In the genomic region with DNA sequence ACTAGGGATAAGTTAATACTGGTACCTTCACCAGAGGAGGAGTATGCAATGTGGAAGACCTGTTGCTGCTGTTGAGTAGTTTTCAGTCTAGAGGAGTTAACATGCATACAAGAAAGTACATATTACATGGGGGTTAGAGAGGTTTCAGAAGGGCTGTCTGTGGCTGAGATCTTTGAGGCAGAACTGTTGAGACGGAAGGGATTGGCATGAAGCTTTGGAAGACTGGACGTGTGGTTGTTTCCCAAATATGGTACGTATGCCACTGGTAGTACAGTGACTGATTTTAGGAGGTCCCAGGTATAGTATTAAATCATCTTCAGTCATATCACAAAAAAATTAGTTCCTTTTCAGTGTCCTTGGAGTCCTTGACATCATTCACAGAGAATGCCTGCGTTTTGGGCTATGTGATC, we compare ENCODE assay signal across 9 cellular contexts. TPM values are rescaled to one million over a fixed set of nuclear protein-coding genes. Genes with fewer than 3 reads are reported as not detected.
A peak's percentile ranks its signal among the peaks of the same experiment; 100 is the strongest.
DNase-seq lines count a peak whose midpoint lies in the region; ATAC-seq, FAIRE-seq and TF ChIP-seq lines count a peak whose summit lies in the region.
"Had no signal": no experiment of that assay in that cellular context is flagged by ENCODE, and none has a peak within 500 bp of the region (broad histone marks: within the 10 kb centered on the region; RNA-seq: fewer than 3 reads in every experiment).

No MANE protein-coding gene starts in this region.

- intact Hi-C loops in activated T-helper 1 cell treated with anti-CD3 and anti-CD28 coated beads, Interleukin-12 subunit alpha, Interleukin-12 subunit beta, Interleukin-2, Interleukin-4 antibody, amounts not matched to agents 30 ng/mL and 10 ng/mL and 1 ng/mL, durations not matched to agents 14 hours and 24 hours and 36 hours (cut with micrococcal nuclease) = loop anchor here (1.0 kb wide), 1 partner anchor 10 kb away; no protein-coding TSS in a partner anchor

- H3K18ac ChIP-seq in H9 (ENCODE audit: insufficient read length, low read depth, low read length) = no peak overlapping the region

- no peak overlapping the region for H4K8ac ChIP-seq in H9 (replicated peaks; ENCODE audit: insufficient read length, low read depth, low read length)

- no peak overlapping the region for H2BK20ac ChIP-seq in H9 (ENCODE audit: low read depth, low read length, poor library complexity, severe bottlenecking)

- H3K23ac ChIP-seq in H9 (ENCODE audit: insufficient read length, low read depth, low read length) = no peak overlapping the region

- H3K79me1 ChIP-seq in H9 (ENCODE audit: insufficient read depth, low read depth, low read length, poor library complexity, severe bottlenecking) = no peaks in the 10 kb centered on the region

- no peaks in the 10 kb centered on the region for H3K79me2 ChIP-seq in H9 (ENCODE audit: insufficient read depth, low read length)

- H3K14ac ChIP-seq in H9 (ENCODE audit: insufficient read depth, low read length) = no peak overlapping the region

- no peaks in the 10 kb centered on the region for H3K9me3 Mint-ChIP-seq in activated T-helper 1 cell treated with anti-CD3 and anti-CD28 coated beads, Interleukin-12 subunit alpha, Interleukin-12 subunit beta, Interleukin-2, Interleukin-4 antibody, amounts not matched to agents 30 ng/mL and 10 ng/mL and 1 ng/mL, durations not matched to agents 14 hours and 24 hours and 36 hours
- no peaks in the 10 kb centered on the region for H3K9me3 Mint-ChIP-seq in H9

- no peak overlapping the region for H3K27ac ChIP-seq in H9 (ENCODE audit: insufficient read length, low read depth, low read length)
- H3K27ac ChIP-seq: upper lobe of left lung had no signal

- peak overlapping the region; percentile 47 for H3K27ac Mint-ChIP-seq in activated T-helper 1 cell treated with anti-CD3 and anti-CD28 coated beads, Interleukin-12 subunit alpha, Interleukin-12 subunit beta, Interleukin-2, Interleukin-4 antibody, amounts not matched to agents 30 ng/mL and 10 ng/mL and 1 ng/mL, durations not matched to agents 14 hours and 24 hours and 36 hours
- H3K27ac Mint-ChIP-seq in H9 = no peak overlapping the region

- no peak for DNase-seq in GM18507 (ENCODE audit: extremely low spot score, insufficient read length, low read depth)
- no peak for DNase-seq in activated T-helper 1 cell treated with anti-CD3 and anti-CD28 coated beads, Interleukin-12 subunit alpha, Interleukin-12 subunit beta, Interleukin-2, Interleukin-4 antibody, amounts not matched to agents 30 ng/mL and 10 ng/mL and 1 ng/mL, durations not matched to agents 14 hours and 24 hours and 36 hours (ENCODE audit: low spot score)
- no peak for DNase-seq in H9
- no peak for DNase-seq in SW 1271 (lab: John Stamatoyannopoulos, UW)
- DNase-seq in stimulated activated CD8-positive, alpha-beta memory T cell treated with anti-CD3 and anti-CD28 coated beads, Interleukin-4, amount 100 ng/mL, for 48 hours = no peak
- DNase-seq in medulla oblongata (ENCODE audit: extremely low spot score) = no peak
- DNase-seq: upper lobe of left lung had no signal

- ATAC-seq in GM19463 (IDR thresholded peaks at IDR 0.05; ENCODE audit: unreplicated experiment) = peak; percentile 76
- ATAC-seq in HG03039 (IDR thresholded peaks at IDR 0.05; ENCODE audit: unreplicated experiment) = peak; percentile 64

- peaks cover 54% of the 10 kb centered on the region for H3K36me3 Mint-ChIP-seq in activated T-helper 1 cell treated with anti-CD3 and anti-CD28 coated beads, Interleukin-12 subunit alpha, Interleukin-12 subunit beta, Interleukin-2, Interleukin-4 antibody, amounts not matched to agents 30 ng/mL and 10 ng/mL and 1 ng/mL, durations not matched to agents 14 hours and 24 hours and 36 hours (ENCODE audit: low read depth)
- peaks cover 0 to 4% (median 0%) of the 10 kb centered on the region in 3 experiments; a peak in 1 of 7 replicates for H3K36me3 Mint-ChIP-seq in H9 (ENCODE audit: insufficient read depth in 1 of 3, low read depth in 3 of 3)

- H3K23me2 ChIP-seq in H9 (ENCODE audit: insufficient read length, low read depth, low read length, poor library complexity, severe bottlenecking) = no peaks in the 10 kb centered on the region

- H3K4me3 Mint-ChIP-seq in activated T-helper 1 cell treated with anti-CD3 and anti-CD28 coated beads, Interleukin-12 subunit alpha, Interleukin-12 subunit beta, Interleukin-2, Interleukin-4 antibody, amounts not matched to agents 30 ng/mL and 10 ng/mL and 1 ng/mL, durations not matched to agents 14 hours and 24 hours and 36 hours = no peak overlapping the region
- H3K4me3 Mint-ChIP-seq in H9 = no peak overlapping the region

- no peaks in the 10 kb centered on the region for H3K27me3 ChIP-seq in H9 (ENCODE audit: insufficient read depth, low read length)
- H3K27me3 ChIP-seq: upper lobe of left lung had no signal

- H4K20me1 ChIP-seq in H9 (ENCODE audit: control insufficient read depth, insufficient read depth, insufficient read length) = no peaks in the 10 kb centered on the region

- H3T11ph ChIP-seq in H9 (ENCODE audit: low read length) = no peak overlapping the region

- peak; percentile 76 for FAIRE-seq in GM18507 (lab: Jason Lieb, UNC)

- H2BK5ac ChIP-seq in H9 (ENCODE audit: insufficient read length, low read length) = no peak overlapping the region

- H2AK5ac ChIP-seq in H9 (ENCODE audit: insufficient read length, low read length) = no peak overlapping the region

- H2BK12ac ChIP-seq in H9 (ENCODE audit: insufficient read length, low read depth, low read length) = no peak overlapping the region

- no peak overlapping the region for H3K56ac ChIP-seq in H9 (ENCODE audit: insufficient read length, low read depth, low read length)

- H3K4me1 Mint-ChIP-seq in activated T-helper 1 cell treated with anti-CD3 and anti-CD28 coated beads, Interleukin-12 subunit alpha, Interleukin-12 subunit beta, Interleukin-2, Interleukin-4 antibody, amounts not matched to agents 30 ng/mL and 10 ng/mL and 1 ng/mL, durations not matched to agents 14 hours and 24 hours and 36 hours (ENCODE audit: low read depth) = peaks cover 61% of the 10 kb centered on the region
- peaks cover 20 to 25% of the 10 kb centered on the region in 2 experiments for H3K4me1 Mint-ChIP-seq in H9

- no peak overlapping the region for H2AFZ ChIP-seq in H9 (ENCODE audit: low read length)

- no peak overlapping the region for H2BK15ac ChIP-seq in H9 (ENCODE audit: low read depth, low read length)

- no peak overlapping the region for H3K4ac ChIP-seq in H9 (ENCODE audit: low read depth, low read length)

- no peak overlapping the region for H4K91ac ChIP-seq in H9 (ENCODE audit: insufficient read length, low read depth, low read length)

- no peak overlapping the region for H3K9ac ChIP-seq in H9 (ENCODE audit: extremely low read depth, insufficient read length, low read length)

- WGBS in H9 (ENCODE audit: extremely low coverage, insufficient read length, low lambda C conversion rate) = no CpG with 5 or more reads among the region's 4 CpGs

- no peak overlapping the region for H4K5ac ChIP-seq in H9 (ENCODE audit: insufficient read length, low read depth, low read length)

- peaks cover 3% of the 10 kb centered on the region; the same call in 1 of the 2 replicates for H3K4me1 ChIP-seq in H9 (ENCODE audit: insufficient read depth, low read length)

- no peaks in the 10 kb centered on the region for H3K9me3 ChIP-seq in H9 (ENCODE audit: control insufficient read depth, low read depth, low read length)
- H3K9me3 ChIP-seq: upper lobe of left lung had no signal

- H3K27me3 Mint-ChIP-seq in activated T-helper 1 cell treated with anti-CD3 and anti-CD28 coated beads, Interleukin-12 subunit alpha, Interleukin-12 subunit beta, Interleukin-2, Interleukin-4 antibody, amounts not matched to agents 30 ng/mL and 10 ng/mL and 1 ng/mL, durations not matched to agents 14 hours and 24 hours and 36 hours (ENCODE audit: insufficient read depth) = no peaks in the 10 kb centered on the region
- no peaks in the 10 kb centered on the region for H3K27me3 Mint-ChIP-seq in H9 (ENCODE audit: low read depth)

- no peak overlapping the region for H3K4me2 ChIP-seq in H9 (ENCODE audit: insufficient read depth, insufficient read length, low read length)

- no peak overlapping the region for H2BK120ac ChIP-seq in H9 (ENCODE audit: low read depth, low read length, poor library complexity, severe bottlenecking)

- no peak for TF ChIP-seq CTCF in H9 (conservative IDR thresholded peaks at IDR 0.05)

RNA-seq across cellular contexts. Expression of a gene that starts 17.6 kb away (rescaled TPM):
- total RNA-seq in activated T-helper 1 cell treated with anti-CD3 and anti-CD28 coated beads, Interleukin-12 subunit alpha, Interleukin-12 subunit beta, Interleukin-2, Interleukin-4 antibody, amounts not matched to agents 30 ng/mL and 10 ng/mL and 1 ng/mL, durations not matched to agents 14 hours and 24 hours and 36 hours = 214 and 219 TPM in 2 replicates
- total RNA-seq in H9 (2021) = 7.3 and 8.1 TPM in 2 replicates

Comparison
In these comparisons a context has a peak if more than half of its experiments do, and no peak if none do; other contexts are left out.
1. RNA of a gene that starts 17.6 kb away (total RNA-seq): 214 to 219 TPM in activated T-helper 1 cell treated with anti-CD3 and anti-CD28 coated beads, Interleukin-12 subunit alpha, Interleukin-12 subunit beta, Interleukin-2, Interleukin-4 antibody, amounts not matched to agents 30 ng/mL and 10 ng/mL and 1 ng/mL, durations not matched to agents 14 hours and 24 hours and 36 hours; 7.3 to 8.1 TPM in H9; every median in the first group is over 10 times any median in the second.